24 cellular contexts compared by ENCODE assay signal in genomic region chr6:53855940-53856339, GRCh38.
DNase-seq lines count a peak whose midpoint lies in the region; ATAC-seq, FAIRE-seq and TF ChIP-seq lines count a peak whose summit lies in the region.
"Had no signal": no experiment of that assay in that cellular context is flagged by ENCODE, and none has a peak within 500 bp of the region (broad histone marks: within the 10 kb centered on the region; RNA-seq: fewer than 3 reads in every experiment).

No MANE protein-coding gene starts in this region.

- no peaks in the 10 kb centered on the region for H4K20me1 ChIP-seq in HepG2 (ENCODE audit: insufficient read depth, low read length)

- no peak for ATAC-seq in HepG2
- ATAC-seq in right lobe of liver: no peak
- ATAC-seq in left ventricle myocardium superior: peak; percentile 59
- ATAC-seq: GM23338, HCT116 had no signal

- peaks cover 5% of the 10 kb centered on the region for H3K36me3 Mint-ChIP-seq in type B pancreatic cell
- H3K36me3 Mint-ChIP-seq: CD4-positive, CD25-positive, alpha-beta regulatory T cell had no signal

- H3K9me3 Mint-ChIP-seq in type B pancreatic cell: peaks cover 6% of the 10 kb centered on the region
- H3K9me3 Mint-ChIP-seq: CD8-positive, alpha-beta memory T cell; HFFc6 had no signal

- H3K4me3 Mint-ChIP-seq in type B pancreatic cell: no peak overlapping the region
- H3K4me3 Mint-ChIP-seq: CD4-positive, CD25-positive, alpha-beta regulatory T cell; CD8-positive, alpha-beta memory T cell; GM23338; HFFc6 had no signal

- H3K36me3 ChIP-seq in HepG2 (replicated peaks in 1 of 2; ENCODE audit: control insufficient read depth in 1 of 2, insufficient read depth in 2 of 2, low read length in 2 of 2) (no peaks in the 10 kb centered on the region; a peak in 1 of 5 replicates), right lobe of liver (no peaks in the 10 kb centered on the region)
- H3K36me3 ChIP-seq: BE2C had no signal

- WGBS in HepG2 (ENCODE audit: low lambda C conversion rate): 94% methylated on average over 2 of the region's 2 CpGs
- WGBS in right lobe of liver (ENCODE audit: insufficient coverage, low coverage, low lambda C conversion rate, missing lambda C conversion rate): 55% methylated on average over 2 of the region's 2 CpGs

- H3K4me3 ChIP-seq in HepG2 (replicated peaks in 1 of 3; ENCODE audit: insufficient read depth in 1 of 3, low read depth in 2 of 3, low read length in 3 of 3) (no peak overlapping the region), right lobe of liver (no peak overlapping the region)
- H3K4me3 ChIP-seq: GM23338 had no signal

- no peak overlapping the region for H3K4me2 ChIP-seq in HepG2 (ENCODE audit: low read depth, low read length)
- H3K4me2 ChIP-seq: GM23338 had no signal

- H3K4me1 ChIP-seq in HepG2 (ENCODE audit: insufficient read depth, low read length) (peaks cover 46% of the 10 kb centered on the region), right lobe of liver (no peaks in the 10 kb centered on the region)

- H3K9me3 ChIP-seq in HepG2 (ENCODE audit: low read length): no peaks in the 10 kb centered on the region
- no peaks in the 10 kb centered on the region for H3K9me3 ChIP-seq in right lobe of liver
- H3K9me3 ChIP-seq: BE2C had no signal

- TF ChIP-seq RAD21 in HepG2 (CRISPR knock-in tag; IDR thresholded peaks at IDR 0.05): no peak

- H3K4me1 Mint-ChIP-seq in type B pancreatic cell (ENCODE audit: unreplicated experiment): peaks cover 26% of the 10 kb centered on the region

- H3K79me2 ChIP-seq in HepG2 (ENCODE audit: insufficient read depth, low read length): peaks cover 39% of the 10 kb centered on the region

- TF ChIP-seq EP300 in HepG2 (IDR thresholded peaks at IDR 0.05; ENCODE audit: low read depth in 2 of 2, low read length in 2 of 2) (no peak), HepG2 (CRISPR knock-in tag; IDR thresholded peaks at IDR 0.05; ENCODE audit: borderline replicate concordance) (no peak)

- CTCF ChIA-PET in HepG2 (lab: Yijun Ruan, JAX; ENCODE audit: low intra/inter-chr PET ratio, low total read pairs): no interaction called here

- no TSS peak for BruUV-seq in HepG2 (replicated peaks; lab: Mats Ljungman, UMichigan)

- no peak for TF ChIP-seq CTCF in HepG2 (CRISPR knock-in tag; IDR thresholded peaks at IDR 0.05)
- TF ChIP-seq CTCF in right lobe of liver (IDR thresholded peaks at IDR 0.05): no peak
- no peak for TF ChIP-seq CTCF in type B pancreatic cell (conservative IDR thresholded peaks at IDR 0.05)

- FAIRE-seq in HepG2 (lab: Jason Lieb, UNC): no peak
- FAIRE-seq: A204.1 had no signal

- POLR2A ChIA-PET in HepG2 (lab: Yijun Ruan, JAX): interaction anchor here (1.1 to 1.2 kb wide), 2 partner anchors 61 to 63 kb away, joined by 3 read pairs; partner anchors contain the start of gene LRRC1

- no peak for DNase-seq in HepG2 (ENCODE audit: low spot score)
- no peak for DNase-seq in right lobe of liver
- peak; percentile 49 for DNase-seq in OCI-M1 (lab: John Stamatoyannopoulos, UW)
- no peak for DNase-seq in left ventricle myocardium superior
- DNase-seq in type B pancreatic cell (ENCODE audit: extremely low spot score, unreplicated experiment): no peak
- no peak for DNase-seq in NCI-H524 (lab: John Stamatoyannopoulos, UW)
- no peak for DNase-seq in GDM1 (lab: John Stamatoyannopoulos, UW)
- DNase-seq in cerebellar cortex (ENCODE audit: low spot score): no peak
- DNase-seq: ACHN; BE2C; C1 segment of cervical spinal cord; CD4-positive, CD25-positive, alpha-beta regulatory T cell; CD8-positive, alpha-beta memory T cell; COR-L47; DMS153; DMS79; GF-D8; H7; HFFc6; IMR-90 had no signal

- intact Hi-C loops in HepG2 (cut with micrococcal nuclease; ENCODE audit: unreplicated experiment): loop anchor here (5.0 kb wide), 1 partner anchor 39 kb away; no protein-coding TSS in a partner anchor
- intact Hi-C loops in right lobe of liver (cut with DNase I): no loop called here
- intact Hi-C loops in left ventricle myocardium superior (cut with micrococcal nuclease): no loop called here

- peak overlapping the region; percentile 6 for H3K27ac Mint-ChIP-seq in type B pancreatic cell
- H3K27ac Mint-ChIP-seq: GM23338, HFFc6 had no signal

- no peaks in the 10 kb centered on the region for H3K27me3 ChIP-seq in HepG2 (ENCODE audit: control insufficient read depth in 1 of 2, insufficient read depth in 2 of 2, low read length in 2 of 2)
- H3K27me3 ChIP-seq in right lobe of liver: no peaks in the 10 kb centered on the region
- H3K27me3 ChIP-seq: BE2C had no signal

- in situ Hi-C loops in HepG2 (cut with HindIII; ENCODE audit: extremely low pct_ligation_motif_present, low pct_unique_long_range_greater_than_20kb): no loop called here

- H3K27ac ChIP-seq in HepG2 (ENCODE audit: extremely low read length, insufficient read depth, low read length) (peak overlapping the region; percentile 48), right lobe of liver (no peak overlapping the region)
- H3K27ac ChIP-seq: HL-60 had no signal

- H2AFZ ChIP-seq in HepG2 (ENCODE audit: low read length): no peak overlapping the region
- H2AFZ ChIP-seq: GM23338 had no signal

- H3K27me3 Mint-ChIP-seq in type B pancreatic cell: no peaks in the 10 kb centered on the region
- H3K27me3 Mint-ChIP-seq: CD4-positive, CD25-positive, alpha-beta regulatory T cell had no signal

- H3K9ac ChIP-seq in HepG2 (ENCODE audit: insufficient read depth, low read depth, low read length): no peak overlapping the region

- TF ChIP-seq POLR2A in HepG2 (IDR thresholded peaks at IDR 0.05; ENCODE audit: insufficient read depth in 1 of 2, low read depth in 2 of 2, low read length in 2 of 2): no peak
- TF ChIP-seq POLR2A in right lobe of liver (IDR thresholded peaks at IDR 0.05): no peak

TF ChIP-seq in HepG2, 621 proteins besides CTCF, POLR2A, EP300 and RAD21:
- TF ChIP-seq ZNF724P (CRISPR knock-in tag; IDR thresholded peaks at IDR 0.05; ENCODE audit: borderline replicate concordance) (no peak), ZNF597 (CRISPR knock-in tag; IDR thresholded peaks at IDR 0.05) (no peak), SRSF4 (IDR thresholded peaks at IDR 0.05; ENCODE audit: low read depth, low read length, poor library complexity, severe bottlenecking) (no peak), SAP130 (CRISPR knock-in tag; IDR thresholded peaks at IDR 0.05; ENCODE audit: low read depth) (no peak), HNRNPK (IDR thresholded peaks at IDR 0.05; ENCODE audit: low read depth, low read length, poor library complexity, severe bottlenecking) (no peak), ZSCAN29 (CRISPR knock-in tag; conservative IDR thresholded peaks at IDR 0.05) (no peak), ADNP (CRISPR knock-in tag; IDR thresholded peaks at IDR 0.05) (no peak)
- TF ChIP-seq, protein P1, sequence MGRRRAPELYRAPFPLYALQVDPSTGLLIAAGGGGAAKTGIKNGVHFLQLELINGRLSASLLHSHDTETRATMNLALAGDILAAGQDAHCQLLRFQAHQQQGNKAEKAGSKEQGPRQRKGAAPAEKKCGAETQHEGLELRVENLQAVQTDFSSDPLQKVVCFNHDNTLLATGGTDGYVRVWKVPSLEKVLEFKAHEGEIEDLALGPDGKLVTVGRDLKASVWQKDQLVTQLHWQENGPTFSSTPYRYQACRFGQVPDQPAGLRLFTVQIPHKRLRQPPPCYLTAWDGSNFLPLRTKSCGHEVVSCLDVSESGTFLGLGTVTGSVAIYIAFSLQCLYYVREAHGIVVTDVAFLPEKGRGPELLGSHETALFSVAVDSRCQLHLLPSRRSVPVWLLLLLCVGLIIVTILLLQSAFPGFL (CRISPR knock-in tag; IDR thresholded peaks at IDR 0.05): no peak
